Comparison of ENCODE assay signal across 14 cellular contexts in the genomic region with DNA sequence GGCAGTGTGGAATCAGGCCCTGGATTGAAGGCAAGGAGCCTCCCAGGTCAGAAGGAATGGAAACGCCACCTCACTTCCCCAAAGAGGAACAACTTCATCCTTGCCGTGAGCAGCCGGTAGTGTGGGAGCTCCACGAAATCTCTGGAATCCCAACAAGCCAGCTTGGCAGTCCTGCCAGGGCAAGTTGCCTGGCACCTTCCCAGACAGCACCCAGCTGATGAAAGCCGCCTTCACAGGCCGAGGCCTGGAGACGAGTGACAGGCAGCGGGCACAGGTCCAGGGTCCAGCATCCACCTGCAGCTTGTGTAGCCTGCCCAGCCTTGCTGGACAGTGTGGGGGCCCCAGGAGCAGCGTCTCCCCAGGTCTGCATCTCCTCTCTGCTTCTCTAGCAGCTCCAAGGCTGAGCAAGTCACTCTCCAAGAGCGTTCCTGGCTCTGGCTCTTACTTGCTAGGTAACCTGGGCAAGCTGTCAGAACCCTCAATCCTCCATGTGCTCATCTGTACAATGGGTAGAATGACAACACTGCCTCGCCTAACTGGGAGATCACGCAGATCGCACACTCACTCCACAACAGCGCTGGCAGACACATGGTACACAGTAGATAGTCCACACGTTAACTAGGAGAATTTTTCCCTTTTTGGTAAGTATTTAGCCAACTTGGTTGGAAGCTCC. TPM values are rescaled to one million over a fixed set of nuclear protein-coding genes. Genes with fewer than 3 reads are reported as not detected.
DNase-seq lines count a peak whose midpoint lies in the region; ATAC-seq, FAIRE-seq and TF ChIP-seq lines count a peak whose summit lies in the region.
"Had no signal": no experiment of that assay in that cellular context is flagged by ENCODE, and none has a peak within 500 bp of the region (broad histone marks: within the 10 kb centered on the region; RNA-seq: fewer than 3 reads in every experiment).

No MANE protein-coding gene starts in this region.

- H3K27ac ChIP-seq in CD4-positive, alpha-beta memory T cell (ENCODE audit: low read depth, low read length) = no peak overlapping the region
- peak overlapping the region; percentile 89 for H3K27ac ChIP-seq in RWPE1
- H3K27ac ChIP-seq: SJCRH30 had no signal

- TF ChIP-seq CTCF in RWPE1 (conservative IDR thresholded peaks at IDR 0.05; ENCODE audit: low read depth) (no peak), fibroblast of the aortic adventitia (IDR thresholded peaks at IDR 0.05; ENCODE audit: insufficient read depth, low read length) (no peak)

- H3K27me3 Mint-ChIP-seq in CD4-positive, alpha-beta memory T cell = no peaks in the 10 kb centered on the region
- H3K27me3 Mint-ChIP-seq: activated naive CD8-positive, alpha-beta T cell treated with anti-CD3 and anti-CD28 coated beads for 36 hours had no signal

- intact Hi-C loops in CD4-positive, alpha-beta memory T cell (cut with micrococcal nuclease) = no loop called here
- intact Hi-C loops in left colon (cut with DNase I, micrococcal nuclease) = no loop called here

- no peaks in the 10 kb centered on the region for H3K9me3 ChIP-seq in CD4-positive, alpha-beta memory T cell (ENCODE audit: control insufficient read depth in 1 of 2, low read length in 2 of 2)
- H3K9me3 ChIP-seq: SJCRH30 had no signal

- H3K4me1 ChIP-seq in CD4-positive, alpha-beta memory T cell (ENCODE audit: insufficient read depth, low read length) = peaks cover 22% of the 10 kb centered on the region

- no peaks in the 10 kb centered on the region for H3K36me3 ChIP-seq in CD4-positive, alpha-beta memory T cell (ENCODE audit: insufficient read depth, low read length)
- H3K36me3 ChIP-seq: SJCRH30 had no signal

- no peak overlapping the region for H3K4me3 ChIP-seq in CD4-positive, alpha-beta memory T cell (ENCODE audit: low read length in 2 of 2)
- H3K4me3 ChIP-seq in fibroblast of the aortic adventitia (ENCODE audit: low read depth, low read length) = no peak overlapping the region
- H3K4me3 ChIP-seq: GM12878, SJCRH30 had no signal

- FAIRE-seq in GM12892 (lab: Jason Lieb, UNC) = no peak
- FAIRE-seq: GM12878, islet of Langerhans had no signal

- POLR2A ChIA-PET in CD4-positive, alpha-beta memory T cell (lab: Charles Lee; ENCODE audit: partially characterized antibody) = interaction anchor here (3.8 kb wide), 1 partner anchor 10 kb away, joined by 64 read pairs; no protein-coding TSS in a partner anchor
- POLR2A ChIA-PET in RWPE1 (lab: Yijun Ruan, JAX; ENCODE audit: low non-redundant PET) = interaction anchor here (0.6 kb wide), 1 partner anchor 50 kb away, joined by 6 read pairs; no protein-coding TSS in a partner anchor

- ATAC-seq in HG03175 (IDR thresholded peaks at IDR 0.05; ENCODE audit: unreplicated experiment) (no peak), left colon (no peak)
- ATAC-seq: GM12878 had no signal

- H3K4me1 Mint-ChIP-seq in CD4-positive, alpha-beta memory T cell = peaks cover 8 to 34% (median 19%) of the 10 kb centered on the region in 4 donors

- no peaks in the 10 kb centered on the region for H3K27me3 ChIP-seq in CD4-positive, alpha-beta memory T cell (ENCODE audit: insufficient read depth, low read length)
- H3K27me3 ChIP-seq: SJCRH30 had no signal

- CTCF ChIA-PET in CD4-positive, alpha-beta memory T cell (lab: Charles Lee; ENCODE audit: partially characterized antibody) = interaction anchor here (4.4 to 4.5 kb wide), 2 partner anchors 10 to 53 kb away, joined by 61 to 173 read pairs; no protein-coding TSS in a partner anchor
- CTCF ChIA-PET in RWPE1 (lab: Yijun Ruan, JAX) = interaction anchor here (0.6 to 1.4 kb wide), 8 partner anchors 12 to 298 kb away, joined by 3 to 5 read pairs (median 4); no protein-coding TSS in a partner anchor

- H3K36me3 Mint-ChIP-seq in CD4-positive, alpha-beta memory T cell = peaks cover 0 to 2% of the 10 kb centered on the region in 2 donors

- no peak for TF ChIP-seq POLR2A in GM12892 (IDR thresholded peaks at IDR 0.05; ENCODE audit: low read depth, low read length)

- no peak for DNase-seq in CD4-positive, alpha-beta memory T cell
- DNase-seq in RWPE1 (ENCODE audit: low spot score) (peak; percentile 91), fibroblast of the aortic adventitia (ENCODE audit: low read depth) (peak; percentile 13), myocyte (ENCODE audit: low read depth) (peak; percentile 92), DMS53 treated with DMSO at 0.1 percent for 48 hours (lab: John Stamatoyannopoulos, UW; ENCODE audit: unreplicated experiment) (no peak), GM12892 (ENCODE audit: insufficient read length) (no peak), left colon (no peak)
- DNase-seq: activated CD4-positive, alpha-beta T cell treated with anti-CD3 and anti-CD28 coated beads, Interleukin-2, amount 50 U/mL, for 1 hour; activated naive CD8-positive, alpha-beta T cell treated with anti-CD3 and anti-CD28 coated beads for 36 hours; retina; SJCRH30 had no signal

- peak overlapping the region in 6 of 7 donors; percentile 13 to 88 (median 62) for H3K27ac Mint-ChIP-seq in CD4-positive, alpha-beta memory T cell
- H3K27ac Mint-ChIP-seq: activated naive CD8-positive, alpha-beta T cell treated with anti-CD3 and anti-CD28 coated beads for 36 hours had no signal

- H3K9me3 Mint-ChIP-seq in CD4-positive, alpha-beta memory T cell = no peaks in the 10 kb centered on the region
- H3K9me3 Mint-ChIP-seq: activated naive CD8-positive, alpha-beta T cell treated with anti-CD3 and anti-CD28 coated beads for 36 hours had no signal

- H3K4me3 Mint-ChIP-seq in CD4-positive, alpha-beta memory T cell = no peak overlapping the region
- H3K4me3 Mint-ChIP-seq: activated naive CD8-positive, alpha-beta T cell treated with anti-CD3 and anti-CD28 coated beads for 36 hours had no signal

RNA-seq across cellular contexts. Expression of a gene that starts 43.0 kb away (rescaled TPM):
- total RNA-seq in CD4-positive, alpha-beta memory T cell = 1 to 10 TPM; 2.7 to 3.1 TPM
- 1 to 10 TPM; 6.5 to 7.4 TPM for polyA plus RNA-seq in CD4-positive, alpha-beta memory T cell
- total RNA-seq in fibroblast of the aortic adventitia (ENCODE audit: low replicate concordance) (4.8 and 16.0 TPM in 2 replicates), myocyte (18.7 and 35.2 TPM in 2 replicates), left colon (10 to 100 TPM; 50.4 to 58.0 TPM)
- 53.9 TPM for polyA plus RNA-seq in myocyte (2012)
- 46.6 TPM for polyA plus RNA-seq in GM12892 (2012; ENCODE audit: missing spikeins)

Comparison
In these comparisons a context has a peak if more than half of its experiments do, and no peak if none do; other contexts are left out.
1. DNase-seq: peak in RWPE1 (single experiment), fibroblast of the aortic adventitia (single experiment) and myocyte (single experiment); none in CD4-positive, alpha-beta memory T cell (0 of 5), DMS53 treated with DMSO at 0.1 percent for 48 hours (single experiment), GM12892 (single experiment) and left colon (0 of 2).